Comparison of ENCODE assay signal across 16 cellular contexts in genomic region chr20:14044712-14045276, GRCh38. TPM values are rescaled to one million over a fixed set of nuclear protein-coding genes. Genes with fewer than 3 reads are reported as not detected.
"Had no signal": no experiment of that assay in that cellular context is flagged by ENCODE, and none has a peak within 500 bp of the region (broad histone marks: within the 10 kb centered on the region; RNA-seq: fewer than 3 reads in every experiment).

No MANE protein-coding gene starts in this region.

RNA-seq across cellular contexts. Expression of gene SEL1L2, which starts 54.4 kb away (rescaled TPM):
- total RNA-seq: chondrocyte, colonic mucosa, dermis blood vessel endothelial cell, dermis microvascular lymphatic vessel endothelial cell, endodermal cell, endothelial cell of umbilical vein, epithelial cell of proximal tubule, esophagus mucosa, esophagus muscularis mucosa, esophagus squamous epithelium, fibroblast of lung, fibroblast of villous mesenchyme, foreskin keratinocyte, gastroesophageal sphincter, glomerular endothelial cell had no signal
- polyA plus RNA-seq: endothelial cell of umbilical vein, esophagus, fibroblast of lung, foreskin keratinocyte had no signal
